8 cellular contexts compared by ENCODE assay signal in genomic region chr10:7412482-7413251, GRCh38. TPM values are rescaled to one million over a fixed set of nuclear protein-coding genes. Genes with fewer than 3 reads are reported as not detected.
DNase-seq lines count a peak whose midpoint lies in the region; ATAC-seq and TF ChIP-seq lines count a peak whose summit lies in the region.

No MANE protein-coding gene starts in this region.

- H3K4me3 ChIP-seq in mucosa of rectum (ENCODE audit: low read length in 2 of 2) (peak overlapping the region; percentile 38), testis (peak overlapping the region; percentile 19 to 80)

- H3K27ac Mint-ChIP-seq in Calu3 (ENCODE audit: unreplicated experiment): no peak overlapping the region

- H3K36me3 ChIP-seq in mucosa of rectum (ENCODE audit: control insufficient read depth in 2 of 2, insufficient read depth in 2 of 2, low read length in 2 of 2) (no peaks in the 10 kb centered on the region), testis (ENCODE audit: low read depth, missing control alignments) (no peaks in the 10 kb centered on the region)

- H3K27me3 ChIP-seq in mucosa of rectum (ENCODE audit: control insufficient read depth in 2 of 2, insufficient read depth in 2 of 2, low read length in 2 of 2) (peaks cover 3 to 7% of the 10 kb centered on the region in 2 donors), testis (no peaks in the 10 kb centered on the region)

- TF ChIP-seq POLR2A in testis (IDR thresholded peaks at IDR 0.05): no peak

- peaks cover 22% of the 10 kb centered on the region for H3K36me3 Mint-ChIP-seq in Calu3 (ENCODE audit: insufficient read depth, unreplicated experiment)

- H3K4me1 Mint-ChIP-seq in Calu3 (ENCODE audit: low read depth, unreplicated experiment): peaks cover 17% of the 10 kb centered on the region

- TF ChIP-seq CTCF in testis (IDR thresholded peaks at IDR 0.05): no peak
- TF ChIP-seq CTCF in Calu3 (IDR thresholded peaks at IDR 0.05; ENCODE audit: unreplicated experiment): no peak

- 5 to 33% methylated on average over 11 to 55 of the region's 62 CpGs for WGBS in testis, 2 donors

- no peak for ATAC-seq in HG02885 (IDR thresholded peaks at IDR 0.05; ENCODE audit: poor library complexity, unreplicated experiment)
- no peak for ATAC-seq in GM18502 (IDR thresholded peaks at IDR 0.05; ENCODE audit: poor library complexity, unreplicated experiment)

- H3K27me3 Mint-ChIP-seq in Calu3 (ENCODE audit: unreplicated experiment): peaks cover 52% of the 10 kb centered on the region

- peak overlapping the region in 1 of 2 donors; percentile 15 for H3K9ac ChIP-seq in mucosa of rectum (ENCODE audit: low read depth in 1 of 2, low read length in 2 of 2)

- BruUV-seq in Calu3 (replicated peaks; lab: Mats Ljungman, UMichigan): no TSS peak

- H3K9me3 Mint-ChIP-seq in Calu3 (ENCODE audit: low read depth, unreplicated experiment): no peaks in the 10 kb centered on the region

- intact Hi-C loops in testis (cut with DNase I; ENCODE audit: low total_unique reads) (loop anchor here (5.0 kb wide), 1 partner anchor 150 kb away; no protein-coding TSS in a partner anchor), Calu3 (cut with micrococcal nuclease; ENCODE audit: unreplicated experiment) (no loop called here)

- H3K9me3 ChIP-seq in mucosa of rectum (ENCODE audit: control insufficient read depth in 2 of 2, low read length in 2 of 2) (no peaks in the 10 kb centered on the region), testis (no peaks in the 10 kb centered on the region)

- no peak overlapping the region for H3K27ac ChIP-seq in mucosa of rectum (ENCODE audit: low read depth in 2 of 2, low read length in 2 of 2)
- H3K27ac ChIP-seq in testis: no peak overlapping the region

- H3K4me1 ChIP-seq in mucosa of rectum (ENCODE audit: control insufficient read depth in 2 of 2, insufficient read depth in 2 of 2, low read length in 2 of 2): peaks cover 0 to 2% of the 10 kb centered on the region in 2 donors
- H3K4me1 ChIP-seq in testis: peaks cover 3% of the 10 kb centered on the region

- CTCF ChIA-PET in Calu3 (lab: Charles Lee): no interaction called here

- DNase-seq in NCI-H82 (lab: John Stamatoyannopoulos, UW) (peak; percentile 39), NCI-H82 treated with DMSO at 0.1 percent for 48 hours (lab: John Stamatoyannopoulos, UW; ENCODE audit: unreplicated experiment) (no peak), ecto neural progenitor cell (ENCODE audit: low spot score) (peak; percentile 76), testis (peak; percentile 63), Calu3 (no peak)

- no peak overlapping the region for H3K4me3 Mint-ChIP-seq in Calu3 (ENCODE audit: low read depth, unreplicated experiment)

RNA-seq across cellular contexts. Expression of gene SFMBT2, which starts 1.8 kb away (rescaled TPM):
- total RNA-seq in testis (1 to 10 TPM; 7.6 to 8.5 TPM), Calu3 (2022) (0.64 and 1.7 TPM in 2 replicates)
- 3.6 TPM for polyA plus RNA-seq in testis (ENCODE audit: insufficient read depth, low read depth, low replicate concordance)

Comparison
In these comparisons a context has a peak if more than half of its experiments do, and no peak if none do; other contexts are left out.
1. DNase-seq: peak in NCI-H82 (single experiment), ecto neural progenitor cell (single experiment) and testis (single experiment); none in NCI-H82 treated with DMSO at 0.1 percent for 48 hours (single experiment) and Calu3 (single experiment).